In genomic region chr4:106679063-106679462, GRCh38 we compare ENCODE assay signal across 18 cellular contexts.
DNase-seq lines count a peak whose midpoint lies in the region; FAIRE-seq and TF ChIP-seq lines count a peak whose summit lies in the region.
"Had no signal": no experiment of that assay in that cellular context is flagged by ENCODE, and none has a peak within 500 bp of the region (broad histone marks: within the 10 kb centered on the region; RNA-seq: fewer than 3 reads in every experiment).

No MANE protein-coding gene starts in this region.

- no peak overlapping the region for H3K4me3 ChIP-seq in NB4 (ENCODE audit: low read depth, low read length)
- H3K4me3 ChIP-seq: A549, SJSA1 had no signal

- H3K9me3 Mint-ChIP-seq in CD14-positive monocyte (peaks cover under 1 to 12% (median 5%) of the 10 kb centered on the region in 7 donors), endothelial cell (ENCODE audit: unreplicated experiment) (no peaks in the 10 kb centered on the region)

- H3K27ac Mint-ChIP-seq in CD14-positive monocyte = peak overlapping the region in 5 of 7 donors; percentile 43 to 79 (median 58)
- H3K27ac Mint-ChIP-seq in endothelial cell (ENCODE audit: unreplicated experiment) = peak overlapping the region; percentile 79

- DNase-seq in AML-193 (lab: John Stamatoyannopoulos, UW) = peak; percentile 12 to 39
- no peak for DNase-seq in CD14-positive monocyte (ENCODE audit: low spot score)
- peak; percentile 63 for DNase-seq in NB4 (ENCODE audit: low read depth)
- no peak for DNase-seq in endothelial cell (ENCODE audit: low spot score)
- DNase-seq in NCI-H2081 treated with DMSO at 0.1 percent for 48 hours (lab: John Stamatoyannopoulos, UW) = no peak
- no peak for DNase-seq in RCC 7860 (ENCODE audit: low spot score)
- DNase-seq in KG1 (lab: John Stamatoyannopoulos, UW) = no peak
- DNase-seq: Calu3; Karpas-422; NCI-H1092; NCI-H1417 treated with DMSO at 0.1 percent for 48 hours; NCI-H1694 treated with DMSO at 0.1 percent for 48 hours; NCI-H526; NCI-H82; NK-92 treated with Interleukin-12 subunit alpha and Interleukin-12 subunit beta, amount 100 ng/mL, for 24 hours had no signal

- no peaks in the 10 kb centered on the region for H3K27me3 Mint-ChIP-seq in CD14-positive monocyte (ENCODE audit: low read depth in 3 of 3)
- H3K27me3 Mint-ChIP-seq in endothelial cell (ENCODE audit: unreplicated experiment) = peaks cover 2% of the 10 kb centered on the region

- no peak for FAIRE-seq in RCC 7860 (lab: Jason Lieb, UNC)
- FAIRE-seq: A549, H54 had no signal

- TF ChIP-seq CTCF in CD14-positive monocyte (IDR thresholded peaks at IDR 0.05) (no peak), NB4 (IDR thresholded peaks at IDR 0.05; ENCODE audit: low read depth, low read length) (no peak), endothelial cell (IDR thresholded peaks at IDR 0.05; ENCODE audit: unreplicated experiment) (no peak)

- H3K4me3 Mint-ChIP-seq in CD14-positive monocyte (no peak overlapping the region), endothelial cell (ENCODE audit: unreplicated experiment) (no peak overlapping the region)

- no peak for TF ChIP-seq POLR2A in NB4 (IDR thresholded peaks at IDR 0.05; ENCODE audit: extremely low read depth, insufficient read length)

- peaks cover 40% of the 10 kb centered on the region for H3K4me1 Mint-ChIP-seq in CD14-positive monocyte
- peaks cover 23% of the 10 kb centered on the region for H3K4me1 Mint-ChIP-seq in endothelial cell (ENCODE audit: unreplicated experiment)

- intact Hi-C loops in CD14-positive monocyte (cut with micrococcal nuclease) = no loop called here

- H3K36me3 Mint-ChIP-seq in CD14-positive monocyte (no peaks in the 10 kb centered on the region), endothelial cell (ENCODE audit: low read depth, unreplicated experiment) (no peaks in the 10 kb centered on the region)

Comparison
In these comparisons a context has a peak if more than half of its experiments do, and no peak if none do; other contexts are left out.
1. DNase-seq: peak in AML-193 (2 of 2) and NB4 (single experiment); none in CD14-positive monocyte (single experiment), endothelial cell (single experiment), NCI-H2081 treated with DMSO at 0.1 percent for 48 hours (single experiment), RCC 7860 (single experiment) and KG1 (single experiment).